19 cellular contexts compared by ENCODE assay signal in genomic region chr1:198492872-198493271, GRCh38. TPM values are rescaled to one million over a fixed set of nuclear protein-coding genes. Genes with fewer than 3 reads are reported as not detected.
A peak's percentile ranks its signal among the peaks of the same experiment; 100 is the strongest.
DNase-seq lines count a peak whose midpoint lies in the region; ATAC-seq and TF ChIP-seq lines count a peak whose summit lies in the region.
"Had no signal": no experiment of that assay in that cellular context is flagged by ENCODE, and none has a peak within 500 bp of the region (broad histone marks: within the 10 kb centered on the region; RNA-seq: fewer than 3 reads in every experiment).

No MANE protein-coding gene starts in this region.

- intact Hi-C loops in esophagus squamous epithelium (cut with DNase I) = no loop called here
- intact Hi-C loops in activated T-helper 1 cell treated with anti-CD3 and anti-CD28 coated beads, Interleukin-12 subunit alpha, Interleukin-12 subunit beta, Interleukin-2, Interleukin-4 antibody, amounts not matched to agents 30 ng/mL and 10 ng/mL and 1 ng/mL, durations not matched to agents 14 hours and 24 hours and 36 hours (cut with micrococcal nuclease) = no loop called here

- peaks cover 7% of the 10 kb centered on the region for H3K4me1 Mint-ChIP-seq in activated T-helper 1 cell treated with anti-CD3 and anti-CD28 coated beads, Interleukin-12 subunit alpha, Interleukin-12 subunit beta, Interleukin-2, Interleukin-4 antibody, amounts not matched to agents 30 ng/mL and 10 ng/mL and 1 ng/mL, durations not matched to agents 14 hours and 24 hours and 36 hours (ENCODE audit: low read depth)

- ATAC-seq in foreskin keratinocyte (peak; percentile 50), GM21528 (IDR thresholded peaks at IDR 0.05; ENCODE audit: low FRiP score, unreplicated experiment) (no peak)
- ATAC-seq: left lung; natural killer cell; stimulated activated naive B cell treated with anti-CD40 and anti-IgM and Interleukin-4, amounts not matched to agents 10 μg/mL and 1 μg/mL and 100 μg/mL, for 72 hours had no signal

- no peak for TF ChIP-seq POLR2A in esophagus squamous epithelium (IDR thresholded peaks at IDR 0.05)

- H3K36me3 ChIP-seq in esophagus squamous epithelium = no peaks in the 10 kb centered on the region
- H3K36me3 ChIP-seq: left lung had no signal

- H3K27ac ChIP-seq in foreskin keratinocyte (no peak overlapping the region), esophagus squamous epithelium (no peak overlapping the region)
- H3K27ac ChIP-seq: left lung, PC-9 had no signal

- H3K9me3 ChIP-seq in esophagus squamous epithelium = no peaks in the 10 kb centered on the region
- H3K9me3 ChIP-seq: left lung had no signal

- H3K36me3 Mint-ChIP-seq in activated T-helper 1 cell treated with anti-CD3 and anti-CD28 coated beads, Interleukin-12 subunit alpha, Interleukin-12 subunit beta, Interleukin-2, Interleukin-4 antibody, amounts not matched to agents 30 ng/mL and 10 ng/mL and 1 ng/mL, durations not matched to agents 14 hours and 24 hours and 36 hours (ENCODE audit: low read depth) = no peaks in the 10 kb centered on the region
- H3K36me3 Mint-ChIP-seq: natural killer cell; stimulated activated naive B cell treated with anti-CD40 and anti-IgM and Interleukin-4, amounts not matched to agents 10 μg/mL and 1 μg/mL and 100 μg/mL, for 72 hours had no signal

- peak; percentile 92 for DNase-seq in A172 (ENCODE audit: low spot score)
- DNase-seq in HS-27A (ENCODE audit: low read depth) = peak; percentile 70
- peak; percentile 59 for DNase-seq in astrocyte of the cerebellum (ENCODE audit: low read depth)
- DNase-seq in foreskin keratinocyte = peak; percentile 65 to 84
- no peak for DNase-seq in esophagus squamous epithelium (lab: John Stamatoyannopoulos, UW)
- DNase-seq in NK-92 treated with Interleukin-12 subunit alpha and Interleukin-12 subunit beta, amount 100 ng/mL, for 24 hours (lab: John Stamatoyannopoulos, UW) = no peak
- no peak for DNase-seq in activated T-helper 1 cell treated with anti-CD3 and anti-CD28 coated beads, Interleukin-12 subunit alpha, Interleukin-12 subunit beta, Interleukin-2, Interleukin-4 antibody, amounts not matched to agents 30 ng/mL and 10 ng/mL and 1 ng/mL, durations not matched to agents 14 hours and 24 hours and 36 hours (ENCODE audit: low spot score)
- DNase-seq: 8988T; activated naive CD4-positive, alpha-beta T cell; Calu3; natural killer cell; NCI-H1105; PC-9; stimulated activated naive B cell treated with anti-CD40 and anti-IgM and Interleukin-4, amounts not matched to agents 10 μg/mL and 1 μg/mL and 100 μg/mL, for 72 hours; T-helper 1 cell had no signal

- H3K4me3 Mint-ChIP-seq in activated T-helper 1 cell treated with anti-CD3 and anti-CD28 coated beads, Interleukin-12 subunit alpha, Interleukin-12 subunit beta, Interleukin-2, Interleukin-4 antibody, amounts not matched to agents 30 ng/mL and 10 ng/mL and 1 ng/mL, durations not matched to agents 14 hours and 24 hours and 36 hours = no peak overlapping the region
- H3K4me3 Mint-ChIP-seq: natural killer cell; stimulated activated naive B cell treated with anti-CD40 and anti-IgM and Interleukin-4, amounts not matched to agents 10 μg/mL and 1 μg/mL and 100 μg/mL, for 72 hours had no signal

- H3K4me1 ChIP-seq in foreskin keratinocyte = peaks cover 34% of the 10 kb centered on the region
- H3K4me1 ChIP-seq in esophagus squamous epithelium = peaks cover 0 to 7% (median 0%) of the 10 kb centered on the region in 3 donors

- in situ Hi-C loops in astrocyte of the cerebellum (cut with HindIII; ENCODE audit: low sequenced_read_pairs) = no loop called here

- no peak for TF ChIP-seq CTCF in astrocyte of the cerebellum (IDR thresholded peaks at IDR 0.05; ENCODE audit: low read depth, low read length, missing control alignments)
- no peak for TF ChIP-seq CTCF in foreskin keratinocyte (conservative IDR thresholded peaks at IDR 0.05)
- TF ChIP-seq CTCF in esophagus squamous epithelium (IDR thresholded peaks at IDR 0.05) = no peak

- no peak overlapping the region for H3K27ac Mint-ChIP-seq in activated T-helper 1 cell treated with anti-CD3 and anti-CD28 coated beads, Interleukin-12 subunit alpha, Interleukin-12 subunit beta, Interleukin-2, Interleukin-4 antibody, amounts not matched to agents 30 ng/mL and 10 ng/mL and 1 ng/mL, durations not matched to agents 14 hours and 24 hours and 36 hours
- H3K27ac Mint-ChIP-seq: natural killer cell; stimulated activated naive B cell treated with anti-CD40 and anti-IgM and Interleukin-4, amounts not matched to agents 10 μg/mL and 1 μg/mL and 100 μg/mL, for 72 hours had no signal

- H3K4me3 ChIP-seq in astrocyte of the cerebellum (ENCODE audit: low read depth, low read length) = no peak overlapping the region
- no peak overlapping the region for H3K4me3 ChIP-seq in esophagus squamous epithelium
- H3K4me3 ChIP-seq: left lung, PC-9 had no signal

- no peaks in the 10 kb centered on the region for H3K9me3 Mint-ChIP-seq in activated T-helper 1 cell treated with anti-CD3 and anti-CD28 coated beads, Interleukin-12 subunit alpha, Interleukin-12 subunit beta, Interleukin-2, Interleukin-4 antibody, amounts not matched to agents 30 ng/mL and 10 ng/mL and 1 ng/mL, durations not matched to agents 14 hours and 24 hours and 36 hours
- H3K9me3 Mint-ChIP-seq: natural killer cell; stimulated activated naive B cell treated with anti-CD40 and anti-IgM and Interleukin-4, amounts not matched to agents 10 μg/mL and 1 μg/mL and 100 μg/mL, for 72 hours had no signal

- 35 to 50% methylated on average over 1 of the region's 1 CpG for WGBS in esophagus squamous epithelium, 2 donors

- peaks cover 6% of the 10 kb centered on the region for H3K27me3 Mint-ChIP-seq in activated T-helper 1 cell treated with anti-CD3 and anti-CD28 coated beads, Interleukin-12 subunit alpha, Interleukin-12 subunit beta, Interleukin-2, Interleukin-4 antibody, amounts not matched to agents 30 ng/mL and 10 ng/mL and 1 ng/mL, durations not matched to agents 14 hours and 24 hours and 36 hours (ENCODE audit: insufficient read depth)
- H3K27me3 Mint-ChIP-seq: stimulated activated naive B cell treated with anti-CD40 and anti-IgM and Interleukin-4, amounts not matched to agents 10 μg/mL and 1 μg/mL and 100 μg/mL, for 72 hours had no signal

- H3K27me3 ChIP-seq in foreskin keratinocyte (no peaks in the 10 kb centered on the region), esophagus squamous epithelium (no peaks in the 10 kb centered on the region)
- H3K27me3 ChIP-seq: left lung had no signal

RNA-seq across cellular contexts. Expression of gene ATP6V1G3, which starts 47.6 kb away (rescaled TPM):
- total RNA-seq in A172 (2014; rRNA removed; shearing (Covaris generic)) = 4.7 and 12.7 TPM in 2 replicates
- total RNA-seq in foreskin keratinocyte = not detected in 2 replicates
- polyA plus RNA-seq in foreskin keratinocyte = not detected in 2 replicates
- total RNA-seq in esophagus squamous epithelium = not detected
- not detected in 2 replicates for total RNA-seq in activated T-helper 1 cell treated with anti-CD3 and anti-CD28 coated beads, Interleukin-12 subunit alpha, Interleukin-12 subunit beta, Interleukin-2, Interleukin-4 antibody, amounts not matched to agents 30 ng/mL and 10 ng/mL and 1 ng/mL, durations not matched to agents 14 hours and 24 hours and 36 hours
- total RNA-seq: Calu3, cardiac septum, left lung, natural killer cell, PC-9, urinary bladder had no signal
- polyA plus RNA-seq: urinary bladder had no signal

Comparison
In these comparisons a context has a peak if more than half of its experiments do, and no peak if none do; other contexts are left out.
1. DNase-seq: peak in A172 (single experiment), HS-27A (single experiment), astrocyte of the cerebellum (single experiment) and foreskin keratinocyte (2 of 2); none in esophagus squamous epithelium (single experiment), NK-92 treated with Interleukin-12 subunit alpha and Interleukin-12 subunit beta, amount 100 ng/mL, for 24 hours (single experiment) and activated T-helper 1 cell treated with anti-CD3 and anti-CD28 coated beads, Interleukin-12 subunit alpha, Interleukin-12 subunit beta, Interleukin-2, Interleukin-4 antibody, amounts not matched to agents 30 ng/mL and 10 ng/mL and 1 ng/mL, durations not matched to agents 14 hours and 24 hours and 36 hours (single experiment).